ENCODE assay signal across 27 cellular contexts in genomic region chr19:52741951-52742485, GRCh38. TPM values are rescaled to one million over a fixed set of nuclear protein-coding genes. Genes with fewer than 3 reads are reported as not detected.
A peak's percentile ranks its signal among the peaks of the same experiment; 100 is the strongest.
DNase-seq lines count a peak whose midpoint lies in the region; ATAC-seq, FAIRE-seq and TF ChIP-seq lines count a peak whose summit lies in the region.
"Had no signal": no experiment of that assay in that cellular context is flagged by ENCODE, and none has a peak within 500 bp of the region (broad histone marks: within the 10 kb centered on the region; RNA-seq: fewer than 3 reads in every experiment).

No MANE protein-coding gene starts in this region.

- peaks cover 11% of the 10 kb centered on the region for H3F3A ChIP-seq in neural progenitor cell (ENCODE audit: low read depth)

- no peak for TF ChIP-seq CTCF in neural progenitor cell (IDR thresholded peaks at IDR 0.05)

- peaks cover 0 to 1% of the 10 kb centered on the region in 2 donors for H3K27me3 Mint-ChIP-seq in CD8-positive, alpha-beta memory T cell
- no peaks in the 10 kb centered on the region for H3K27me3 Mint-ChIP-seq in effector memory CD8-positive, alpha-beta T cell
- H3K27me3 Mint-ChIP-seq in neural progenitor cell (ENCODE audit: insufficient read depth, low read depth), result peaks cover 2% of the 10 kb centered on the region
- H3K27me3 Mint-ChIP-seq: activated naive CD8-positive, alpha-beta T cell treated with anti-CD3 and anti-CD28 coated beads, Interleukin-2, amount 50 U/mL, for 24 hours had no signal

- H3K27ac ChIP-seq in CD8-positive, alpha-beta memory T cell (ENCODE audit: low read depth, low read length), result no peak overlapping the region
- peak overlapping the region; percentile 43; the same call in 1 of the 2 replicates for H3K27ac ChIP-seq in HUES6 (ENCODE audit: low read depth, low read length)
- H3K27ac ChIP-seq in neural progenitor cell, result peak overlapping the region; percentile 69
- H3K27ac ChIP-seq: foreskin keratinocyte, neutrophil, psoas muscle, SK-N-MC, upper lobe of right lung, VCaP had no signal

- CTCF ChIA-PET in CD8-positive, alpha-beta memory T cell (lab: Charles Lee), result no interaction called here

- POLR2A ChIA-PET in CD8-positive, alpha-beta memory T cell (lab: Charles Lee), result no interaction called here

- TF ChIP-seq POLR2A in GM12891 (IDR thresholded peaks at IDR 0.05; ENCODE audit: low read depth, low read length), result no peak

- H4K20me1 ChIP-seq in neural progenitor cell (ENCODE audit: low read depth), result no peaks in the 10 kb centered on the region

- H3K9me3 Mint-ChIP-seq in CD8-positive, alpha-beta memory T cell, result no peaks in the 10 kb centered on the region
- H3K9me3 Mint-ChIP-seq in effector memory CD8-positive, alpha-beta T cell, result no peaks in the 10 kb centered on the region
- H3K9me3 Mint-ChIP-seq in neural progenitor cell, result peaks cover 31% of the 10 kb centered on the region
- H3K9me3 Mint-ChIP-seq: activated naive CD8-positive, alpha-beta T cell treated with anti-CD3 and anti-CD28 coated beads, Interleukin-2, amount 50 U/mL, for 24 hours had no signal

- no peak overlapping the region for H2AFZ ChIP-seq in neural progenitor cell (replicated peaks)

- no peaks in the 10 kb centered on the region for H3K36me3 ChIP-seq in CD8-positive, alpha-beta memory T cell (ENCODE audit: insufficient read depth, low read length)
- H3K36me3 ChIP-seq in HUES6 (ENCODE audit: control insufficient read depth, insufficient read depth, low read length) (no peaks in the 10 kb centered on the region), neural progenitor cell (no peaks in the 10 kb centered on the region)
- H3K36me3 ChIP-seq: neutrophil, upper lobe of right lung had no signal

- peak overlapping the region in 7 of 8 donors; percentile 23 to 88 (median 77) for H3K27ac Mint-ChIP-seq in CD8-positive, alpha-beta memory T cell
- peak overlapping the region; percentile 81 to 91 for H3K27ac Mint-ChIP-seq in effector memory CD8-positive, alpha-beta T cell
- H3K27ac Mint-ChIP-seq in neural progenitor cell, result no peak overlapping the region
- H3K27ac Mint-ChIP-seq: activated naive CD8-positive, alpha-beta T cell treated with anti-CD3 and anti-CD28 coated beads, Interleukin-2, amount 50 U/mL, for 24 hours had no signal

- no peaks in the 10 kb centered on the region for H3K27me3 ChIP-seq in CD8-positive, alpha-beta memory T cell (ENCODE audit: insufficient read depth, low read length, poor library complexity, severe bottlenecking)
- H3K27me3 ChIP-seq in HUES6 (ENCODE audit: control insufficient read depth, insufficient read depth, low read length) (no peaks in the 10 kb centered on the region), neural progenitor cell (no peaks in the 10 kb centered on the region)
- H3K27me3 ChIP-seq: foreskin keratinocyte, neutrophil, upper lobe of right lung had no signal

- no peaks in the 10 kb centered on the region for H3K9me3 ChIP-seq in CD8-positive, alpha-beta memory T cell (ENCODE audit: low read length)
- H3K9me3 ChIP-seq in HUES6 (ENCODE audit: control insufficient read depth, insufficient read depth, low read depth, low read length), result no peaks in the 10 kb centered on the region; the same call in 1 of the 2 replicates
- no peaks in the 10 kb centered on the region for H3K9me3 ChIP-seq in neural progenitor cell (ENCODE audit: low read depth)
- H3K9me3 ChIP-seq: mucosa of descending colon, neutrophil, psoas muscle, upper lobe of right lung had no signal

- peaks cover 18 to 34% (median 32%) of the 10 kb centered on the region in 3 donors for H3K4me1 Mint-ChIP-seq in CD8-positive, alpha-beta memory T cell
- H3K4me1 Mint-ChIP-seq in effector memory CD8-positive, alpha-beta T cell (ENCODE audit: low read depth in 2 of 2), result peaks cover 13 to 33% of the 10 kb centered on the region in 2 donors
- no peaks in the 10 kb centered on the region for H3K4me1 Mint-ChIP-seq in neural progenitor cell

- peak overlapping the region; percentile 56 for H3K4me2 ChIP-seq in neural progenitor cell

- no peak overlapping the region for H3K4me3 ChIP-seq in CD8-positive, alpha-beta memory T cell (ENCODE audit: low read length)
- H3K4me3 ChIP-seq in HUES6 (ENCODE audit: low read depth, low read length), result peak overlapping the region; percentile 4; the same call in 1 of the 2 replicates
- no peak overlapping the region for H3K4me3 ChIP-seq in neural progenitor cell
- H3K4me3 ChIP-seq: mucosa of descending colon, psoas muscle, SK-N-MC, upper lobe of right lung had no signal

- no peaks in the 10 kb centered on the region for H3K36me3 Mint-ChIP-seq in CD8-positive, alpha-beta memory T cell
- H3K36me3 Mint-ChIP-seq in effector memory CD8-positive, alpha-beta T cell (ENCODE audit: insufficient read depth), result peaks cover 8% of the 10 kb centered on the region
- peaks cover 2% of the 10 kb centered on the region for H3K36me3 Mint-ChIP-seq in neural progenitor cell
- H3K36me3 Mint-ChIP-seq: brain had no signal

- no peak for ATAC-seq in effector memory CD8-positive, alpha-beta T cell (replicated peaks)
- ATAC-seq: activated naive CD8-positive, alpha-beta T cell treated with anti-CD3 and anti-CD28 coated beads, Interleukin-2, amount 50 U/mL, for 24 hours; foreskin keratinocyte; mucosa of descending colon; psoas muscle; upper lobe of right lung had no signal

- H3K4me3 Mint-ChIP-seq in CD8-positive, alpha-beta memory T cell, result peak overlapping the region in 3 of 7 donors; percentile 19 to 42 (median 36)
- H3K4me3 Mint-ChIP-seq in effector memory CD8-positive, alpha-beta T cell, result peak overlapping the region; percentile 52 to 55
- no peak overlapping the region for H3K4me3 Mint-ChIP-seq in neural progenitor cell
- H3K4me3 Mint-ChIP-seq: activated naive CD8-positive, alpha-beta T cell treated with anti-CD3 and anti-CD28 coated beads, Interleukin-2, amount 50 U/mL, for 24 hours; brain; T-helper 2 cell treated with Interferon-gamma antibody and Interleukin-4, amounts not matched to agents 5 μg/mL and 100 μg/mL, for 36 hours had no signal

- H3K9ac ChIP-seq in HUES6 (ENCODE audit: low read length), result peak overlapping the region; percentile 64
- no peak overlapping the region for H3K9ac ChIP-seq in neural progenitor cell

- no peak for DNase-seq in CD8-positive, alpha-beta memory T cell
- DNase-seq in effector memory CD8-positive, alpha-beta T cell, result no peak
- peak; percentile 62 for DNase-seq in neural progenitor cell (ENCODE audit: low spot score)
- DNase-seq in NCI-H1436 treated with DMSO at 0.1 percent for 48 hours (lab: John Stamatoyannopoulos, UW), result no peak
- no peak for DNase-seq in NCI-H146 treated with DMSO at 0.1 percent for 48 hours (lab: John Stamatoyannopoulos, UW; ENCODE audit: unreplicated experiment)
- DNase-seq in pons (ENCODE audit: low spot score), result no peak
- DNase-seq in GM12891 (ENCODE audit: insufficient read length, low spot score), result no peak
- DNase-seq: activated CD8-positive, alpha-beta memory T cell treated with anti-CD3 and anti-CD28 coated beads, Interleukin-2, amount 50 U/mL, for 48 hours; activated naive CD8-positive, alpha-beta T cell treated with anti-CD3 and anti-CD28 coated beads, Interleukin-2, amount 50 U/mL, for 24 hours; DMS79; effector CD8-positive, alpha-beta T cell; foreskin keratinocyte; hypothalamus; Kasumi-1; mucosa of descending colon; NCI-H2029 treated with DMSO at 0.1 percent for 48 hours; NCI-H345; NCI-H774; psoas muscle; upper lobe of right lung had no signal

- H3K4me1 ChIP-seq in CD8-positive, alpha-beta memory T cell (ENCODE audit: insufficient read depth, low read length), result peaks cover 9% of the 10 kb centered on the region
- H3K4me1 ChIP-seq in HUES6 (ENCODE audit: control insufficient read depth, insufficient read depth, low read length), result peaks cover 24% of the 10 kb centered on the region
- H3K4me1 ChIP-seq in neural progenitor cell, result peaks cover 26% of the 10 kb centered on the region
- H3K4me1 ChIP-seq: foreskin keratinocyte, psoas muscle, upper lobe of right lung had no signal

- no peaks in the 10 kb centered on the region for H3K79me2 ChIP-seq in neural progenitor cell (ENCODE audit: low read depth)

- FAIRE-seq in GM12891 (lab: Jason Lieb, UNC), result no peak
- FAIRE-seq: H54 had no signal

TF ChIP-seq in GM12891, 5 proteins besides CTCF, POLR2A, EP300 and RAD21:
- TF ChIP-seq SPI1 (IDR thresholded peaks at IDR 0.05; ENCODE audit: low read depth, low read length), result no peak
- TF ChIP-seq POU2F2 (IDR thresholded peaks at IDR 0.05; ENCODE audit: low read depth, low read length), result no peak
- TF ChIP-seq TAF1 (IDR thresholded peaks at IDR 0.05; ENCODE audit: low read depth, low read length), result no peak
- TF ChIP-seq PAX5 (IDR thresholded peaks at IDR 0.05; ENCODE audit: insufficient read depth, low read length, severe bottlenecking), result no peak
- no peak for TF ChIP-seq POLR2AphosphoS5 (IDR thresholded peaks at IDR 0.05; ENCODE audit: low read depth, low read length)

RNA-seq across cellular contexts. Expression of gene ZNF611, which starts 7.2 kb away (rescaled TPM):
- 10 to 100 TPM; 21.9 to 24.2 TPM for total RNA-seq in CD8-positive, alpha-beta memory T cell
- 44.5 TPM for polyA plus RNA-seq in CD8-positive, alpha-beta memory T cell
- 12.5 and 19.9 TPM in 2 replicates for total RNA-seq in neural progenitor cell (ENCODE audit: low replicate concordance)
- polyA plus RNA-seq in GM12891 (2012; ENCODE audit: low read depth, missing spikeins), result 2.0 TPM

RNA-seq across cellular contexts. Expression of gene ZNF600, which starts 44.6 kb away (rescaled TPM):
- total RNA-seq in CD8-positive, alpha-beta memory T cell, result 10 to 100 TPM; 20.8 to 22.4 TPM
- 28.1 TPM for polyA plus RNA-seq in CD8-positive, alpha-beta memory T cell
- 2.7 and 3.5 TPM in 2 replicates for total RNA-seq in neural progenitor cell (ENCODE audit: low replicate concordance)
- 5.2 TPM for polyA plus RNA-seq in GM12891 (2012; ENCODE audit: low read depth, missing spikeins)
